Comparison of ENCODE assay signal across 24 cellular contexts in the genomic region with DNA sequence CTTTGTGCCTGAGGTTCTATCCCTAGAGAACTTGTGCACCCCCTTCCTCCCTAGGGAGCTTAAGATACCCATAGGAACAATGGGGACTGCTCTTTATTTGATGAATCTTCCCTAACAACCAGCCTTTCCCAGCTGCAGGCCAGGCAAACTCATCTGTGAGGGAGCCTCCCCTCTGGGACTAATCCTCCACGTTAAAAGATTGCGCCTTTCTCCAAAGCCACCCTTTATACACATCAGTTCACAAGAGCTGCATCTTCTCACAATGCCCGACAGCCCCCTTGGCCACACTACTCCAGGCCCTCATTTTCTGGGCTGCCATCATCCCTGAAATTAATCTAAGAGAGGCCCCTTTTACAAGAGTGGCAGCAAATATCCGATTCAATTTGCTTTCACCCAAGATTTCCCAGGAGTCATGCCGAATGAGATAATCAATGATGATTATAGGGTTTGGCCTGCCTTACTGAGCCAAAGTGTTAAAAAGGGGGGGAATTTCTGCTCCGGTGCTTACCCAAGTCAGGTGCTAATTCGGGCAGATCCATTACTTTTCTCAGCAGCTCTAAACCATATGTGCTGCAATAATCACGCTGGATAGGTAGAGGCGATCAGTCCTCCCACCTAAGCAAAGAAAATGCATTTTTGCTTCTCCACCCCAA.
DNase-seq lines count a peak whose midpoint lies in the region.
"Had no signal": no experiment of that assay in that cellular context is flagged by ENCODE, and none has a peak within 500 bp of the region (broad histone marks: within the 10 kb centered on the region; RNA-seq: fewer than 3 reads in every experiment).

No MANE protein-coding gene starts in this region.

- no peaks in the 10 kb centered on the region for H3K79me2 ChIP-seq in mesendoderm (ENCODE audit: control insufficient read depth, insufficient read depth, low read length)

- no peak overlapping the region for H4K8ac ChIP-seq in mesendoderm (ENCODE audit: low read depth, low read length)

- no peak overlapping the region for H3K56ac ChIP-seq in mesendoderm (ENCODE audit: low read length)

- no peaks in the 10 kb centered on the region for H3K79me1 ChIP-seq in mesendoderm (ENCODE audit: low read length)

- H3K23ac ChIP-seq in mesendoderm (ENCODE audit: low read length): no peak overlapping the region

- H3K4ac ChIP-seq in mesendoderm (ENCODE audit: low read depth, low read length): no peak overlapping the region

- no peak overlapping the region for H4K5ac ChIP-seq in mesendoderm (ENCODE audit: low read length)

- H3K36me3 ChIP-seq in mesendoderm (ENCODE audit: control insufficient read depth, insufficient read depth, low read length): no peaks in the 10 kb centered on the region
- H3K36me3 ChIP-seq: SJSA1 had no signal

- H3K4me2 ChIP-seq in mesendoderm (ENCODE audit: low read length): no peak overlapping the region
- H3K4me2 ChIP-seq: BLaER1 had no signal

- no peak overlapping the region for H3K4me3 ChIP-seq in mesendoderm (ENCODE audit: low read length)
- H3K4me3 ChIP-seq: BLaER1, GM12878, SJSA1 had no signal

- no CpG with 5 or more reads among the region's 9 CpGs for WGBS in mesendoderm (ENCODE audit: extremely low coverage, insufficient coverage, low lambda C conversion rate)

- H2BK5ac ChIP-seq in mesendoderm (ENCODE audit: low read length): no peak overlapping the region

- H3K9ac ChIP-seq in mesendoderm (ENCODE audit: low read length): no peak overlapping the region
- H3K9ac ChIP-seq: BLaER1 had no signal

- no peaks in the 10 kb centered on the region for H3K4me1 ChIP-seq in mesendoderm (ENCODE audit: control insufficient read depth, low read depth, low read length)
- H3K4me1 ChIP-seq: Caco-2, SJSA1 had no signal

- H2AK5ac ChIP-seq in mesendoderm (ENCODE audit: low read length): no peak overlapping the region

- DNase-seq in NCI-H2227 treated with DMSO at 0.1 percent for 48 hours (lab: John Stamatoyannopoulos, UW) (peak; percentile 89), SK-N-DZ (ENCODE audit: low spot score) (peak; percentile 39), mesendoderm (peak; percentile 11), anterior cingulate cortex (lab: John Stamatoyannopoulos, UW) (no peak), C1 segment of cervical spinal cord (lab: John Stamatoyannopoulos, UW) (no peak), AG08395 (ENCODE audit: low spot score) (no peak)
- DNase-seq in stimulated activated CD4-positive, alpha-beta T cell treated with anti-CD3 and anti-CD28 coated beads, Interleukin-15, amount 100 ng/mL, for 24 hours: no peak
- DNase-seq: Caco-2; CD4-positive, alpha-beta memory T cell; DND-41; H7; HFFc6; KBM-7; MM.1S; NCI-H1092; NCI-H1694 treated with DMSO at 0.1 percent for 48 hours; NCI-H2081 treated with DMSO at 0.1 percent for 48 hours; NCI-H2171 treated with DMSO at 0.1 percent for 48 hours; NCI-H446 treated with DMSO at 0.1 percent for 48 hours; NCI-H526 treated with DMSO at 0.1 percent for 48 hours; OCI-M1 had no signal

- no peak overlapping the region for H3K27ac ChIP-seq in mesendoderm (ENCODE audit: low read depth, low read length)
- H3K27ac ChIP-seq: BLaER1, SJSA1 had no signal

- no peak overlapping the region for H3K18ac ChIP-seq in mesendoderm (ENCODE audit: low read length)

- H3K27me3 ChIP-seq in mesendoderm (ENCODE audit: insufficient read depth, low read length, poor library complexity): no peaks in the 10 kb centered on the region
- H3K27me3 ChIP-seq: BLaER1, SJSA1 had no signal

- H2BK120ac ChIP-seq in mesendoderm (ENCODE audit: low read depth, low read length): no peak overlapping the region

- no peak overlapping the region for H2BK15ac ChIP-seq in mesendoderm (replicated peaks; ENCODE audit: low read depth)

Comparison
In these comparisons a context has a peak if more than half of its experiments do, and no peak if none do; other contexts are left out.
1. DNase-seq: peak in NCI-H2227 treated with DMSO at 0.1 percent for 48 hours (single experiment), SK-N-DZ (single experiment) and mesendoderm (single experiment); none in anterior cingulate cortex (0 of 58), C1 segment of cervical spinal cord (0 of 14), AG08395 (single experiment) and stimulated activated CD4-positive, alpha-beta T cell treated with anti-CD3 and anti-CD28 coated beads, Interleukin-15, amount 100 ng/mL, for 24 hours (single experiment).